In genomic region chr2:219664041-219664440, GRCh38 we compare ENCODE assay signal across 31 cellular contexts.
"Had no signal": no experiment of that assay in that cellular context is flagged by ENCODE, and none has a peak within 500 bp of the region (broad histone marks: within the 10 kb centered on the region; RNA-seq: fewer than 3 reads in every experiment).

No MANE protein-coding gene starts in this region.

- H3K36me3 ChIP-seq: heart right ventricle, left lung, lower lobe of right lung, neural progenitor cell, neutrophil, ovary, right atrium auricular region, right lobe of liver, suprapubic skin, thoracic aorta, tibial artery, uterus had no signal

- H3K9me3 ChIP-seq: neutrophil, ovary, right lobe of liver, suprapubic skin, thoracic aorta, uterus had no signal

- H3K27me3 ChIP-seq: heart right ventricle, hepatocyte, neural progenitor cell, ovary, right atrium auricular region, right lobe of liver, tibial artery, uterus had no signal

- H3K9me3 Mint-ChIP-seq: stimulated activated naive CD8-positive, alpha-beta T cell treated with anti-CD3 and anti-CD28 coated beads, Interleukin-15, Interleukin-2, amounts not matched to agents 100 ng/mL and 50 ng/mL, for 24 hours had no signal

- H3K4me2 ChIP-seq: hepatocyte, neural progenitor cell had no signal

- ATAC-seq: left lung; lower lobe of right lung; natural killer cell; right lobe of liver; stimulated activated naive B cell treated with anti-CD40 and anti-IgM and Interleukin-4, amounts not matched to agents 10 μg/mL and 1 μg/mL and 100 μg/mL, for 72 hours had no signal

- H3K4me3 Mint-ChIP-seq: mesothelial cell of epicardium; naive B cell; natural killer cell; nephron progenitor cell; stimulated activated naive B cell treated with anti-CD40 and anti-IgM and Interleukin-4, amounts not matched to agents 10 μg/mL and 1 μg/mL and 100 μg/mL, for 72 hours; stimulated activated naive CD8-positive, alpha-beta T cell treated with anti-CD3 and anti-CD28 coated beads, Interleukin-15, Interleukin-2, amounts not matched to agents 100 ng/mL and 50 ng/mL, for 24 hours; type B pancreatic cell had no signal

- H3K79me2 ChIP-seq: hepatocyte had no signal

- H3K27ac ChIP-seq: hepatocyte, left lung, lower lobe of right lung, neural progenitor cell, neutrophil, ovary, right lobe of liver, suprapubic skin, thoracic aorta, uterus had no signal

- H3K27ac Mint-ChIP-seq: natural killer cell; neural progenitor cell; progenitor cell of endocrine pancreas; stimulated activated naive B cell treated with anti-CD40 and anti-IgM and Interleukin-4, amounts not matched to agents 10 μg/mL and 1 μg/mL and 100 μg/mL, for 72 hours; stimulated activated naive CD8-positive, alpha-beta T cell treated with anti-CD3 and anti-CD28 coated beads, Interleukin-15, Interleukin-2, amounts not matched to agents 100 ng/mL and 50 ng/mL, for 24 hours; type B pancreatic cell had no signal

- H3K9ac ChIP-seq: neural progenitor cell had no signal

- DNase-seq: heart right ventricle; kidney glomerular epithelial cell; left cardiac atrium; left lung; lower lobe of right lung; mammary epithelial cell; mesenchymal stem cell; naive B cell; natural killer cell; nephron progenitor cell; occipital lobe; ovary; right lobe of liver; stimulated activated CD4-positive, alpha-beta T cell treated with anti-CD3 and anti-CD28 coated beads, Interleukin-12 subunit alpha, Interleukin-12 subunit beta, amount 100 ng/mL, for 4 hours; stimulated activated CD4-positive, alpha-beta T cell treated with anti-CD3 and anti-CD28 coated beads, Interleukin-15, amount 100 ng/mL, for 24 hours; stimulated activated CD4-positive, alpha-beta T cell treated with anti-CD3 and anti-CD28 coated beads, Interleukin-2, amount 100 ng/mL, for 24 hours; stimulated activated CD4-positive, alpha-beta T cell treated with anti-CD3 and anti-CD28 coated beads, Interleukin-4, amount 100 ng/mL, for 1 hour; stimulated activated naive B cell treated with anti-CD40 and anti-IgM and Interleukin-4, amounts not matched to agents 10 μg/mL and 1 μg/mL and 100 μg/mL, for 72 hours; tibial artery; uterus had no signal

- H3K4me1 Mint-ChIP-seq: naive B cell; natural killer cell; stimulated activated naive B cell treated with anti-CD40 and anti-IgM and Interleukin-4, amounts not matched to agents 10 μg/mL and 1 μg/mL and 100 μg/mL, for 72 hours had no signal

- H2AFZ ChIP-seq: hepatocyte, neural progenitor cell had no signal

- H3K4me3 ChIP-seq: heart right ventricle, hepatocyte, left lung, lower lobe of right lung, neural progenitor cell, ovary, right atrium auricular region, right lobe of liver, suprapubic skin, thoracic aorta, tibial artery, uterus had no signal

- FAIRE-seq: keratinocyte had no signal

- H3K4me1 ChIP-seq: left lung, lower lobe of right lung, neural progenitor cell, right lobe of liver, suprapubic skin, uterus had no signal
